In the genomic region with DNA sequence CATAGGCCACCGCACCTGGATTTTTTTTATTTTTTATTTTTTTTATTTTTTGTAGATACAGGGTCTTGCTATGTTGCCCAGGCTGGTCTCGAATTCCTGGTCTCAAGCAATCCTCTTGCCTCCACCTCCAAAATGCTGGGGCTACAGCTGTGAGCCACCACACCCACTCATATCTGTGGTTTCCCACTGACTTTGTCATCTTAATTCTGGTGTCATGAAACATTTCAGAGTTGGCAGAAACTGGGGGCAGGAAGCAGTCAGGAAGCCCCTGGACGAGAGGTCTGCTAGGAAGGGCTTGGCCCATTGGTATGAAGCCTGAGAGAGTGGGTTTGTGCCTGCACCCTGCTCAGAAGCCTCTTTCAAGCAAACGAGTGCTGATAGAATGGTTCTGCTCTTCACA, we compare ENCODE assay signal across 28 cellular contexts.
"Had no signal": no experiment of that assay in that cellular context is flagged by ENCODE, and none has a peak within 500 bp of the region (broad histone marks: within the 10 kb centered on the region; RNA-seq: fewer than 3 reads in every experiment).

No MANE protein-coding gene starts in this region.

- H3K36me3 Mint-ChIP-seq: activated naive CD8-positive, alpha-beta T cell treated with anti-CD3 and anti-CD28 coated beads for 36 hours had no signal

- H3K4me1 Mint-ChIP-seq: activated naive CD8-positive, alpha-beta T cell treated with anti-CD3 and anti-CD28 coated beads for 36 hours; central memory CD8-positive, alpha-beta T cell; naive thymus-derived CD4-positive, alpha-beta T cell had no signal

- H3K27ac Mint-ChIP-seq: activated naive CD4-positive, alpha-beta T cell treated with anti-CD3 and anti-CD28 coated beads for 36 hours; activated naive CD8-positive, alpha-beta T cell treated with anti-CD3 and anti-CD28 coated beads for 36 hours; activated T-helper 1 cell treated with anti-CD3 and anti-CD28 coated beads, Interleukin-12 subunit alpha, Interleukin-12 subunit beta, Interleukin-2, Interleukin-4 antibody, amounts not matched to agents 30 ng/mL and 10 ng/mL and 1 ng/mL, durations not matched to agents 14 hours and 24 hours and 36 hours; naive thymus-derived CD4-positive, alpha-beta T cell; progenitor cell of endocrine pancreas; stimulated activated naive CD8-positive, alpha-beta T cell treated with anti-CD3 and anti-CD28 coated beads, Interleukin-15, Interleukin-2, amounts not matched to agents 100 ng/mL and 50 ng/mL, for 24 hours; T-helper 2 cell treated with Interferon-gamma antibody and Interleukin-4, amounts not matched to agents 5 μg/mL and 100 μg/mL, for 36 hours had no signal

- H3K27me3 Mint-ChIP-seq: progenitor cell of endocrine pancreas had no signal

- H3K9me3 ChIP-seq: adrenal gland, esophagus muscularis mucosa, left ventricle myocardium inferior, ovary, right lobe of liver, thoracic aorta, uterus had no signal

- H3K27ac ChIP-seq: adrenal gland, esophagus muscularis mucosa, left ventricle myocardium inferior, ovary, right lobe of liver, skin epidermis, thoracic aorta, uterus, VCaP had no signal

- H3K36me3 ChIP-seq: adrenal gland, esophagus muscularis mucosa, left ventricle myocardium inferior, ovary, right lobe of liver, thoracic aorta, uterus had no signal

- H3K4me1 ChIP-seq: esophagus muscularis mucosa, left ventricle myocardium inferior, right lobe of liver, uterus had no signal

- ATAC-seq: naive thymus-derived CD4-positive, alpha-beta T cell; right lobe of liver had no signal

- H3K4me3 Mint-ChIP-seq: activated naive CD4-positive, alpha-beta T cell treated with anti-CD3 and anti-CD28 coated beads for 36 hours; activated naive CD8-positive, alpha-beta T cell treated with anti-CD3 and anti-CD28 coated beads for 36 hours; activated T-helper 1 cell treated with anti-CD3 and anti-CD28 coated beads, Interleukin-12 subunit alpha, Interleukin-12 subunit beta, Interleukin-2, Interleukin-4 antibody, amounts not matched to agents 30 ng/mL and 10 ng/mL and 1 ng/mL, durations not matched to agents 14 hours and 24 hours and 36 hours; central memory CD8-positive, alpha-beta T cell; naive thymus-derived CD4-positive, alpha-beta T cell; stimulated activated naive CD8-positive, alpha-beta T cell treated with anti-CD3 and anti-CD28 coated beads, Interleukin-15, Interleukin-2, amounts not matched to agents 100 ng/mL and 50 ng/mL, for 24 hours; T-helper 2 cell treated with Interferon-gamma antibody and Interleukin-4, amounts not matched to agents 5 μg/mL and 100 μg/mL, for 36 hours had no signal

- DNase-seq: activated CD4-positive, alpha-beta T cell treated with anti-CD3 and anti-CD28 coated beads for 4 hours; activated CD4-positive, alpha-beta T cell treated with anti-CD3 and anti-CD28 coated beads, Interleukin-2, amount 50 U/mL, for 4 hours; activated CD8-positive, alpha-beta memory T cell treated with anti-CD3 and anti-CD28 coated beads for 24 hours; activated effector memory CD4-positive, alpha-beta T cell treated with anti-CD3 and anti-CD28 coated beads, Interleukin-2, amount 50 U/mL, for 16 hours; activated naive CD4-positive, alpha-beta T cell treated with anti-CD3 and anti-CD28 coated beads for 36 hours; activated naive CD8-positive, alpha-beta T cell treated with anti-CD3 and anti-CD28 coated beads for 36 hours; adrenal gland; aorta; dermis blood vessel endothelial cell; effector CD4-positive, alpha-beta T cell; left ventricle myocardium inferior; naive thymus-derived CD4-positive, alpha-beta T cell; ovary; right lobe of liver; stimulated activated CD4-positive, alpha-beta T cell treated with anti-CD3 and anti-CD28 coated beads, Interleukin-12 subunit alpha, Interleukin-12 subunit beta, amount 100 ng/mL, for 4 hours; stimulated activated CD4-positive, alpha-beta T cell treated with anti-CD3 and anti-CD28 coated beads, Interleukin-4, amount 100 ng/mL, for 1 hour; trophoblast cell; uterus had no signal

- H3K9me3 Mint-ChIP-seq: activated naive CD4-positive, alpha-beta T cell treated with anti-CD3 and anti-CD28 coated beads for 36 hours; activated naive CD8-positive, alpha-beta T cell treated with anti-CD3 and anti-CD28 coated beads for 36 hours; activated T-helper 1 cell treated with anti-CD3 and anti-CD28 coated beads, Interleukin-12 subunit alpha, Interleukin-12 subunit beta, Interleukin-2, Interleukin-4 antibody, amounts not matched to agents 30 ng/mL and 10 ng/mL and 1 ng/mL, durations not matched to agents 14 hours and 24 hours and 36 hours; central memory CD8-positive, alpha-beta T cell; stimulated activated naive CD8-positive, alpha-beta T cell treated with anti-CD3 and anti-CD28 coated beads, Interleukin-15, Interleukin-2, amounts not matched to agents 100 ng/mL and 50 ng/mL, for 24 hours; T-helper 2 cell treated with Interferon-gamma antibody and Interleukin-4, amounts not matched to agents 5 μg/mL and 100 μg/mL, for 36 hours had no signal

- H3K4me3 ChIP-seq: adrenal gland, esophagus muscularis mucosa, left ventricle myocardium inferior, lung, ovary, right lobe of liver, skin epidermis, thoracic aorta, uterus had no signal

- H3K27me3 ChIP-seq: adrenal gland, esophagus muscularis mucosa, ovary, right lobe of liver, uterus had no signal
